In genomic region chr13:112767506-112768471, GRCh38 we compare ENCODE assay signal across 10 cellular contexts.
DNase-seq lines count a peak whose midpoint lies in the region; ATAC-seq, FAIRE-seq and TF ChIP-seq lines count a peak whose summit lies in the region.
"Had no signal": no experiment of that assay in that cellular context is flagged by ENCODE, and none has a peak within 500 bp of the region (broad histone marks: within the 10 kb centered on the region; RNA-seq: fewer than 3 reads in every experiment).

No MANE protein-coding gene starts in this region.

- DNase-seq in GM13976 (ENCODE audit: low spot score) (peak; percentile 85), kidney (peak; percentile 73), epidermal melanocyte (ENCODE audit: insufficient read length, low spot score) (no peak), T1000 (lab: John Stamatoyannopoulos, UW) (no peak), osteocyte (ENCODE audit: extremely low spot score, unreplicated experiment) (no peak)
- DNase-seq: PC-9; stimulated activated CD4-positive, alpha-beta T cell treated with anti-CD3 and anti-CD28 coated beads, Interleukin-2, amount 100 ng/mL, for 24 hours had no signal

- H3K9ac ChIP-seq in kidney (ENCODE audit: low read length in 2 of 2) = no peak overlapping the region

- peaks cover 0 to 8% of the 10 kb centered on the region in 2 donors for H3K4me1 ChIP-seq in kidney (ENCODE audit: control insufficient read depth in 1 of 2, insufficient read depth in 1 of 2, low read depth in 1 of 2, low read length in 2 of 2)

- in situ Hi-C loops in GM13976 (cut with MboI; ENCODE audit: low sequenced_read_pairs, unreplicated experiment) = no loop called here

- H3K9me3 ChIP-seq in kidney (ENCODE audit: control insufficient read depth in 1 of 2, low read length in 2 of 2) = no peaks in the 10 kb centered on the region

- no peaks in the 10 kb centered on the region for H3K9me3 Mint-ChIP-seq in osteocyte (ENCODE audit: unreplicated experiment)

- TF ChIP-seq CTCF in GM13976 (IDR thresholded peaks at IDR 0.05; ENCODE audit: borderline replicate concordance, control extremely low read depth, extremely low read depth, insufficient read depth, missing control alignments) = no peak
- TF ChIP-seq CTCF in kidney (IDR thresholded peaks at IDR 0.05; ENCODE audit: borderline replicate concordance, extremely low read depth, insufficient read depth) = no peak
- no peak for TF ChIP-seq CTCF in osteocyte (IDR thresholded peaks at IDR 0.05)

- intact Hi-C loops in kidney (cut with DNase I) = no loop called here

- no peak for FAIRE-seq in kidney (lab: Jason Lieb, UNC)

- no peak overlapping the region for H3K27ac Mint-ChIP-seq in osteocyte (ENCODE audit: unreplicated experiment)

- no peaks in the 10 kb centered on the region for H3K27me3 Mint-ChIP-seq in osteocyte (ENCODE audit: unreplicated experiment)

- H3K36me3 ChIP-seq in kidney (ENCODE audit: control insufficient read depth in 1 of 2, insufficient read depth in 2 of 2, low read length in 2 of 2) = no peaks in the 10 kb centered on the region

- H3K36me3 Mint-ChIP-seq in osteocyte (ENCODE audit: unreplicated experiment) = peaks cover 4% of the 10 kb centered on the region

- no peak overlapping the region for H3K4me3 ChIP-seq in kidney (ENCODE audit: low read length in 2 of 2)
- H3K4me3 ChIP-seq: PC-9 had no signal

- no peak overlapping the region for H3K27ac ChIP-seq in kidney (ENCODE audit: low read depth in 2 of 2, low read length in 2 of 2)
- H3K27ac ChIP-seq: PC-9 had no signal

- H3K4me1 Mint-ChIP-seq in osteocyte (ENCODE audit: unreplicated experiment) = no peaks in the 10 kb centered on the region

- no peak overlapping the region for H3K4me3 Mint-ChIP-seq in osteocyte (ENCODE audit: unreplicated experiment)

- peak; percentile 91 for ATAC-seq in GM21360 (IDR thresholded peaks at IDR 0.05; ENCODE audit: unreplicated experiment)
- peak; percentile 38 for ATAC-seq in HG03558 (IDR thresholded peaks at IDR 0.05; ENCODE audit: extremely low read depth, unreplicated experiment)
- no peak for ATAC-seq in HG03457 (IDR thresholded peaks at IDR 0.05; ENCODE audit: unreplicated experiment)

Comparison
In these comparisons a context has a peak if more than half of its experiments do, and no peak if none do; other contexts are left out.
1. DNase-seq: peak in GM13976 (single experiment) and kidney (single experiment); none in epidermal melanocyte (single experiment), T1000 (single experiment) and osteocyte (single experiment).